19 cellular contexts compared by ENCODE assay signal in the genomic region with DNA sequence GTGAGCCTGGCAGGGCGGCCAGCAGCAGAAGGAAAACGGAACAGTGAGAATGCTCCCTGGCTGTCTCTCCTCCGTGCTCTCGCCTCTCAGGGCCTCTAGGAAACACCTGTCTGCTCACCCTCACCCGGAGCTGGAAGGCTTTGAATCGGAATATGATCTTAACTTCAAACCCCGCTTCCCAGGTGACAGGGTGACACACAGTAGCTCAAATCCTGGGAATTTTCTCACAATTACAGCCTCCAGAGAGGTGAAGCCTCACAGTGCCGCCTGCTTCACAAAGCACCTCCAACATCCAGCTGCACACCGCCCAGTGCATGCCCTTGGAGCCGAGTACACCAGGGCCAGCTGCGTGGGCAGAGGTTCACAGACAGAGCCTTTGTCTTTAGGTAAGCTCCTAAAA. TPM values are rescaled to one million over a fixed set of nuclear protein-coding genes. Genes with fewer than 3 reads are reported as not detected.
DNase-seq lines count a peak whose midpoint lies in the region; ATAC-seq and TF ChIP-seq lines count a peak whose summit lies in the region.
"Had no signal": no experiment of that assay in that cellular context is flagged by ENCODE, and none has a peak within 500 bp of the region (broad histone marks: within the 10 kb centered on the region; RNA-seq: fewer than 3 reads in every experiment).

No MANE protein-coding gene starts in this region.

- H3K4me3 Mint-ChIP-seq in glutamatergic neuron (ENCODE audit: unreplicated experiment) (no peak overlapping the region), nephron progenitor cell (no peak overlapping the region)
- H3K4me3 Mint-ChIP-seq: B cell; CD4-positive, alpha-beta T cell; CD8-positive, alpha-beta T cell had no signal

- peak; percentile 47 for DNase-seq in COLO829 (ENCODE audit: low spot score)
- DNase-seq in glutamatergic neuron: no peak
- DNase-seq in nephron progenitor cell: no peak
- DNase-seq in NCI-H524 (lab: John Stamatoyannopoulos, UW): no peak
- DNase-seq: AML-193; CD4-positive, alpha-beta T cell; CD8-positive, alpha-beta T cell; COR-L47; DMS 273 treated with DMSO at 0.1 percent for 48 hours; DMS153; DMS53; DMS79; DND-41; EL; GDM1 had no signal

- H3K4me1 Mint-ChIP-seq in glutamatergic neuron (ENCODE audit: low read depth, unreplicated experiment) (no peaks in the 10 kb centered on the region), nephron progenitor cell (peaks cover 7% of the 10 kb centered on the region)
- H3K4me1 Mint-ChIP-seq: B cell had no signal

- TF ChIP-seq CTCF in glutamatergic neuron (IDR thresholded peaks at IDR 0.05; ENCODE audit: partially characterized antibody, unreplicated experiment): no peak
- no peak for TF ChIP-seq CTCF in nephron progenitor cell (IDR thresholded peaks at IDR 0.05)

- H3K36me3 Mint-ChIP-seq in glutamatergic neuron (ENCODE audit: unreplicated experiment) (no peaks in the 10 kb centered on the region), nephron progenitor cell (ENCODE audit: low read depth) (peaks cover 36% of the 10 kb centered on the region)

- H3K9me3 Mint-ChIP-seq in glutamatergic neuron (ENCODE audit: unreplicated experiment): peaks cover 2% of the 10 kb centered on the region
- no peaks in the 10 kb centered on the region for H3K9me3 Mint-ChIP-seq in nephron progenitor cell
- H3K9me3 Mint-ChIP-seq: CD4-positive, alpha-beta T cell; CD8-positive, alpha-beta T cell had no signal

- H3K27ac Mint-ChIP-seq in glutamatergic neuron (ENCODE audit: unreplicated experiment) (peak overlapping the region; percentile 59), nephron progenitor cell (peak overlapping the region; percentile 25)
- H3K27ac Mint-ChIP-seq: B cell; CD4-positive, alpha-beta T cell had no signal

- peaks cover 2% of the 10 kb centered on the region for H3K27me3 Mint-ChIP-seq in glutamatergic neuron (ENCODE audit: unreplicated experiment)
- no peaks in the 10 kb centered on the region for H3K27me3 Mint-ChIP-seq in nephron progenitor cell (ENCODE audit: low read depth, poor library complexity)
- H3K27me3 Mint-ChIP-seq: B cell; CD4-positive, alpha-beta T cell had no signal

- ATAC-seq in GM19035 (IDR thresholded peaks at IDR 0.05; ENCODE audit: unreplicated experiment): no peak
- ATAC-seq: A549; CD8-positive, alpha-beta T cell; GM12878 had no signal

RNA-seq across cellular contexts. Expression of gene SEC16A, which starts 12.5 kb away (rescaled TPM):
- total RNA-seq in glutamatergic neuron (ENCODE audit: unreplicated experiment): 74.3 TPM

RNA-seq across cellular contexts. Expression of gene INPP5E, which starts 30.7 kb away (rescaled TPM):
- 35.2 TPM for total RNA-seq in glutamatergic neuron (ENCODE audit: unreplicated experiment)

RNA-seq across cellular contexts. Expression of gene PMPCA, which starts 59.9 kb away (rescaled TPM):
- total RNA-seq in glutamatergic neuron (ENCODE audit: unreplicated experiment): 69.0 TPM

RNA-seq across cellular contexts. Expression of gene ENTR1, which starts 59.9 kb away (rescaled TPM):
- total RNA-seq in glutamatergic neuron (ENCODE audit: unreplicated experiment): 61.2 TPM
